In genomic region chr14:100282083-100282350, GRCh38 we compare ENCODE assay signal across 1 cellular context.
TF ChIP-seq lines count a peak whose summit lies in the region.

No MANE protein-coding gene starts in this region.

TF ChIP-seq in GM23338, 12 proteins besides CTCF, POLR2A, EP300 and RAD21:
- no peak for TF ChIP-seq ZNF462 (CRISPR knock-in tag; IDR thresholded peaks at IDR 0.05)
- TF ChIP-seq REST (IDR thresholded peaks at IDR 0.05; ENCODE audit: unreplicated experiment), result no peak
- no peak for TF ChIP-seq EZH2phosphoT487 (IDR thresholded peaks at IDR 0.05; ENCODE audit: unreplicated experiment)
- no peak for TF ChIP-seq JUNB (IDR thresholded peaks at IDR 0.05; ENCODE audit: unreplicated experiment)
- no peak for TF ChIP-seq ZNF114 (CRISPR knock-in tag; IDR thresholded peaks at IDR 0.05)
- TF ChIP-seq CREB1 (CRISPR knock-in tag; IDR thresholded peaks at IDR 0.05; ENCODE audit: low read depth), result no peak
- TF ChIP-seq POLR2AphosphoS5 (IDR thresholded peaks at IDR 0.05; ENCODE audit: low read depth), result no peak
- no peak for TF ChIP-seq ETS1 (IDR thresholded peaks at IDR 0.05)
- no peak for TF ChIP-seq ZNF331 (CRISPR knock-in tag; IDR thresholded peaks at IDR 0.05; ENCODE audit: low read depth)
- no peak for TF ChIP-seq STAT1 (IDR thresholded peaks at IDR 0.05; ENCODE audit: unreplicated experiment)
- no peak for TF ChIP-seq EZH2 (IDR thresholded peaks at IDR 0.05; ENCODE audit: low read depth, unreplicated experiment)
- no peak for TF ChIP-seq NANOG (IDR thresholded peaks at IDR 0.05; ENCODE audit: borderline replicate concordance)
